Comparison of ENCODE assay signal across 7 cellular contexts in the genomic region with DNA sequence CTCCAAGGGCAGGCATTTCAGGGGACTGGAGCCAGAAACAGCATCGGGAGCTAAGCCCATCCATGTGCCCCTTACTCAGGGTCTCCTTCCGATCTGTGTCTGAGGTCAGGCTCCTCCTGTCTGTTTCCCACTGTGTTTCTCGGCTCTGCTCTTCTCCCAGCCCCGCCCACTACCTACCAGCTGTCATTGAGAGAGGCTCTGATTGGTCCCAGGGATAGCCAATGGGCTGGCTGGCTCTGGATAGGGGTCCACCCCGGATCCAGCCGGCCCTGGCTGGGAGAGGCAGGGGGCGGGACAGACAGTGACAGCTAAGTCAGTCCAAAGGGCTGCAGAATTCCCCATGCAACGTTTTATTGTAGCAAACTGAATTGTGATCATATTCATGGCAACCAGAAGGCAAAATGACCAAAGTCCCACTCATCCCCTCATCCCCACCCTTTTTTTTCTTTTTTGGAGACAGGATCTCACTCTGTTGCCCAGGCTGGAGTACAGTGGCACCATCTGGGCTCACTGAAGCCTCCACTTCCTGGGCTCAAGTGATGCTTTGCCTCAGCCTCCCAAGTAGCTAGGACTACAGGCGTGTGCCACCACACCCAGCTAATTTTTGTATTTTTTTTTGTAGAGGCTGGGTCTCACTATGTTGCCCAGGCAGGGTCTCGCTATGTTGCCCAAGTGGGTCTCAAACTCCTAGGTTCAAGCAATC.
DNase-seq lines count a peak whose midpoint lies in the region; ATAC-seq and TF ChIP-seq lines count a peak whose summit lies in the region.

No MANE protein-coding gene starts in this region.

- no peak overlapping the region for H3K4ac ChIP-seq in IMR-90 (ENCODE audit: low read depth, low read length)

- H3K9me3 ChIP-seq in IMR-90 (ENCODE audit: control insufficient read depth, insufficient read depth, low read length) = no peaks in the 10 kb centered on the region

- no peaks in the 10 kb centered on the region; the same call in 1 of the 2 replicates for H4K20me1 ChIP-seq in IMR-90 (ENCODE audit: insufficient read depth, low read length)

- TF ChIP-seq POLR2A in IMR-90 (IDR thresholded peaks at IDR 0.05; ENCODE audit: low read depth, low read length) = no peak

- no peak overlapping the region for H3K27ac Mint-ChIP-seq in stimulated activated effector memory CD8-positive, alpha-beta T cell treated with anti-CD3 and anti-CD28 coated beads, Interleukin-12 subunit alpha, Interleukin-12 subunit beta, amount 100 ng/mL, for 72 hours

- peak; percentile 98 for ATAC-seq in IMR-90 (ENCODE audit: low read depth)
- no peak for ATAC-seq in HG02840 (IDR thresholded peaks at IDR 0.05; ENCODE audit: low FRiP score, unreplicated experiment)
- ATAC-seq in stimulated activated effector memory CD8-positive, alpha-beta T cell treated with anti-CD3 and anti-CD28 coated beads, Interleukin-12 subunit alpha, Interleukin-12 subunit beta, amount 100 ng/mL, for 72 hours = no peak

- no peaks in the 10 kb centered on the region for H3K27me3 ChIP-seq in IMR-90 (ENCODE audit: control insufficient read depth, insufficient read depth, low read length)

- POLR2A ChIA-PET in IMR-90 (lab: Charles Lee; ENCODE audit: unreplicated experiment) = no interaction called here

- H3K14ac ChIP-seq in IMR-90 (replicated peaks; ENCODE audit: low read depth, low read length) = no peak overlapping the region

- CTCF ChIA-PET in IMR-90 (lab: Yijun Ruan, JAX) = no interaction called here

- no peak overlapping the region for H2AK5ac ChIP-seq in IMR-90 (ENCODE audit: low read depth, low read length)

- H3K18ac ChIP-seq in IMR-90 (ENCODE audit: low read depth, low read length) = no peak overlapping the region

- peaks cover 0 to 16% of the 10 kb centered on the region in 2 experiments; a peak in 2 of 4 replicates for H3K79me1 ChIP-seq in IMR-90 (ENCODE audit: low read depth in 1 of 2, low read length in 2 of 2)

- H2BK20ac ChIP-seq in IMR-90 (ENCODE audit: low read depth, low read length) = no peak overlapping the region

- no peak overlapping the region for H3K23ac ChIP-seq in IMR-90 (ENCODE audit: low read depth, low read length)

- WGBS in IMR-90 (ENCODE audit: extremely low coverage in 2 of 2, insufficient read length in 1 of 2), 2 experiments = 45% methylated on average over 3 of the region's 10 CpGs; no CpG with 5 or more reads in 1 of the 2 experiments

- no peak for TF ChIP-seq CTCF in IMR-90 (conservative IDR thresholded peaks at IDR 0.05; ENCODE audit: low read depth, low read length)
- no peak for TF ChIP-seq CTCF in GM10266 (IDR thresholded peaks at IDR 0.05; ENCODE audit: control insufficient read depth, insufficient read depth, low read depth, missing control alignments)

- in situ Hi-C loops in IMR-90 (cut with MboI; ENCODE audit: low sequenced_read_pairs) = loop anchor here (25.0 kb wide), 1 partner anchor 128 kb away; no protein-coding TSS in a partner anchor

- no peak overlapping the region for H4K5ac ChIP-seq in IMR-90 (ENCODE audit: low read depth, low read length)

- no peaks in the 10 kb centered on the region for H3K4me1 ChIP-seq in IMR-90 (ENCODE audit: control insufficient read depth, insufficient read depth, low read length)

- H3K4me3 ChIP-seq in IMR-90 (ENCODE audit: insufficient read depth, low read depth, low read length) = no peak overlapping the region

- H3K4me3 Mint-ChIP-seq in stimulated activated effector memory CD8-positive, alpha-beta T cell treated with anti-CD3 and anti-CD28 coated beads, Interleukin-12 subunit alpha, Interleukin-12 subunit beta, amount 100 ng/mL, for 72 hours = no peak overlapping the region

- dilution Hi-C loops in IMR-90 (cut with HindIII; ENCODE audit: low sequenced_read_pairs, unreplicated experiment) = no loop called here

- no TSS peak for BruUV-seq in IMR-90 (replicated peaks; lab: Mats Ljungman, UMichigan)

- no peak overlapping the region for H4K91ac ChIP-seq in IMR-90 (ENCODE audit: insufficient read depth, low read depth, low read length)

- H2BK15ac ChIP-seq in IMR-90 (ENCODE audit: low read depth, low read length) = no peak overlapping the region

- H3K36me3 Mint-ChIP-seq in stimulated activated effector memory CD8-positive, alpha-beta T cell treated with anti-CD3 and anti-CD28 coated beads, Interleukin-12 subunit alpha, Interleukin-12 subunit beta, amount 100 ng/mL, for 72 hours = no peaks in the 10 kb centered on the region

- H3K4me1 Mint-ChIP-seq in stimulated activated effector memory CD8-positive, alpha-beta T cell treated with anti-CD3 and anti-CD28 coated beads, Interleukin-12 subunit alpha, Interleukin-12 subunit beta, amount 100 ng/mL, for 72 hours = no peaks in the 10 kb centered on the region

- DNase-seq in IMR-90 = peak; percentile 43
- DNase-seq in RPMI7951 (ENCODE audit: low read depth) = peak; percentile 61
- peak; percentile 44 for DNase-seq in foreskin melanocyte
- peak; percentile 73 to 98 (median 86) for DNase-seq in posterior cingulate gyrus
- no peak for DNase-seq in GM10266 (ENCODE audit: extremely low spot score)
- DNase-seq in stimulated activated effector memory CD8-positive, alpha-beta T cell treated with anti-CD3 and anti-CD28 coated beads, Interleukin-12 subunit alpha, Interleukin-12 subunit beta, amount 100 ng/mL, for 72 hours (ENCODE audit: low spot score in 2 of 2) = no peak

- H2BK120ac ChIP-seq in IMR-90 (ENCODE audit: low read depth, low read length) = no peak overlapping the region

- peaks cover 53% of the 10 kb centered on the region for H3K36me3 ChIP-seq in IMR-90 (ENCODE audit: control insufficient read depth, insufficient read depth, low read length)

- no peak for TF ChIP-seq RAD21 in IMR-90 (IDR thresholded peaks at IDR 0.05; ENCODE audit: low read length)

- no peak overlapping the region for H3K27ac ChIP-seq in IMR-90 (ENCODE audit: insufficient read depth, low read length)

- no peak overlapping the region for H2AFZ ChIP-seq in IMR-90 (replicated peaks; ENCODE audit: low read length, poor library complexity)

- H2AK9ac ChIP-seq in IMR-90 (replicated peaks; ENCODE audit: low read depth, low read length, poor library complexity) = no peak overlapping the region

- H3K4me2 ChIP-seq in IMR-90 (ENCODE audit: low read depth, low read length) = no peak overlapping the region

- intact Hi-C loops in IMR-90 (cut with micrococcal nuclease) = no loop called here
- intact Hi-C loops in posterior cingulate gyrus (cut with DNase I) = no loop called here

- H2BK5ac ChIP-seq in IMR-90 (ENCODE audit: low read depth, low read length, poor library complexity, severe bottlenecking) = no peak overlapping the region

- no peak overlapping the region for H4K8ac ChIP-seq in IMR-90 (ENCODE audit: low read depth in 2 of 2, low read length in 2 of 2)

- H3K9me3 Mint-ChIP-seq in stimulated activated effector memory CD8-positive, alpha-beta T cell treated with anti-CD3 and anti-CD28 coated beads, Interleukin-12 subunit alpha, Interleukin-12 subunit beta, amount 100 ng/mL, for 72 hours = no peaks in the 10 kb centered on the region

- H3K56ac ChIP-seq in IMR-90 (ENCODE audit: extremely low read depth, insufficient read depth, low read length) = no peak overlapping the region

- no peaks in the 10 kb centered on the region for H3K9me1 ChIP-seq in IMR-90 (ENCODE audit: insufficient read depth, low read length)

- H3K9ac ChIP-seq in IMR-90 (ENCODE audit: low read depth, low read length) = no peak overlapping the region

TF ChIP-seq in IMR-90, 13 proteins besides CTCF, POLR2A, EP300 and RAD21:
- no peak for TF ChIP-seq ELK1 (IDR thresholded peaks at IDR 0.05; ENCODE audit: borderline replicate concordance, low read depth, low read length)
- no peak for TF ChIP-seq NFE2L2 (IDR thresholded peaks at IDR 0.05; ENCODE audit: low read depth, low read length)
- no peak for TF ChIP-seq CEBPB (IDR thresholded peaks at IDR 0.05; ENCODE audit: low read depth, low read length)
- TF ChIP-seq USF2 (IDR thresholded peaks at IDR 0.05; ENCODE audit: low read depth, low read length) = peak; percentile 22; the same call in 1 of the 2 replicates
- no peak for TF ChIP-seq MXI1 (IDR thresholded peaks at IDR 0.05; ENCODE audit: borderline replicate concordance, low read depth, low read length)
- no peak for TF ChIP-seq SMC3 (IDR thresholded peaks at IDR 0.05; ENCODE audit: low read depth, low read length)
- TF ChIP-seq RCOR1 (IDR thresholded peaks at IDR 0.05; ENCODE audit: insufficient replicate concordance, low read length) = no peak

Comparison
In these comparisons a context has a peak if more than half of its experiments do, and no peak if none do; other contexts are left out.
1. DNase-seq: peak in IMR-90 (single experiment), RPMI7951 (single experiment), foreskin melanocyte (single experiment) and posterior cingulate gyrus (10 of 10); none in GM10266 (single experiment) and stimulated activated effector memory CD8-positive, alpha-beta T cell treated with anti-CD3 and anti-CD28 coated beads, Interleukin-12 subunit alpha, Interleukin-12 subunit beta, amount 100 ng/mL, for 72 hours (0 of 2).